17 cellular contexts compared by ENCODE assay signal in the genomic region with DNA sequence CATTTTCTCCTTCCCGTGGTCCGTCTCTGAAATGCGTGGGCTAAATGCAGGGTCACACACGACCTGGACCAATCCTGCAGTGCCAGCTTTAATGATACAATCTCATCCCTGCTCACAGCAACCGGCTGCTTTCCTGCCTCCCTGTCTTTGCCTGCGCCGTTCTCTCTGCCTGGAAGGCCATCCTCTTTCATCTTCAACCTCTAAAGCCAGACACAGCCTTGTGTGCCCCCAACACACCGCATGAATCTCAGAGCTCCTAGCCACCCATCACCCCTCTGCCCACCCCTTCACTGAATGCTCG. TPM values are rescaled to one million over a fixed set of nuclear protein-coding genes. Genes with fewer than 3 reads are reported as not detected.
DNase-seq lines count a peak whose midpoint lies in the region; ATAC-seq and TF ChIP-seq lines count a peak whose summit lies in the region.
"Had no signal": no experiment of that assay in that cellular context is flagged by ENCODE, and none has a peak within 500 bp of the region (broad histone marks: within the 10 kb centered on the region; RNA-seq: fewer than 3 reads in every experiment).

No MANE protein-coding gene starts in this region.

- H3K36me3 ChIP-seq in left ventricle myocardium inferior (peaks cover 50% of the 10 kb centered on the region), right atrium auricular region (peaks cover 41% of the 10 kb centered on the region), gastroesophageal sphincter (peaks cover 0 to 60% of the 10 kb centered on the region in 2 donors), sigmoid colon (peaks cover 0 to 7% (median 2%) of the 10 kb centered on the region in 4 donors)

- intact Hi-C loops in left ventricle myocardium inferior (cut with micrococcal nuclease) = loop anchor here (10.0 kb wide), 1 partner anchor 53 kb away; no protein-coding TSS in a partner anchor
- intact Hi-C loops in sigmoid colon (cut with DNase I) = no loop called here

- TF ChIP-seq POLR2A in gastroesophageal sphincter (IDR thresholded peaks at IDR 0.05) (no peak), sigmoid colon (IDR thresholded peaks at IDR 0.05) (no peak)

- H3K27ac ChIP-seq in left ventricle myocardium inferior (replicated peaks) (peak overlapping the region; percentile 93), right atrium auricular region (peak overlapping the region in 1 of 2 donors; percentile 81), gastroesophageal sphincter (peak overlapping the region in 3 of 4 donors; percentile 15 to 82 (median 22)), sigmoid colon (peak overlapping the region in 3 of 4 donors; percentile 9 to 37 (median 28))

- no peaks in the 10 kb centered on the region for H3K9me3 ChIP-seq in left ventricle myocardium inferior (replicated peaks)
- no peaks in the 10 kb centered on the region for H3K9me3 ChIP-seq in right atrium auricular region
- H3K9me3 ChIP-seq in gastroesophageal sphincter = no peaks in the 10 kb centered on the region
- H3K9me3 ChIP-seq in sigmoid colon = no peaks in the 10 kb centered on the region

- no peak overlapping the region for H3K4me3 ChIP-seq in left ventricle myocardium inferior
- no peak overlapping the region for H3K4me3 ChIP-seq in right atrium auricular region
- H3K4me3 ChIP-seq in gastroesophageal sphincter = no peak overlapping the region
- no peak overlapping the region for H3K4me3 ChIP-seq in sigmoid colon

- no peak for ATAC-seq in gastroesophageal sphincter
- ATAC-seq in GM21360 (IDR thresholded peaks at IDR 0.05; ENCODE audit: unreplicated experiment) = no peak

- no peaks in the 10 kb centered on the region for H3K27me3 ChIP-seq in left ventricle myocardium inferior (ENCODE audit: low read depth)
- no peaks in the 10 kb centered on the region for H3K27me3 ChIP-seq in right atrium auricular region
- no peaks in the 10 kb centered on the region for H3K27me3 ChIP-seq in gastroesophageal sphincter
- H3K27me3 ChIP-seq in sigmoid colon = no peaks in the 10 kb centered on the region

- 61 to 70% methylated on average over 4 to 6 of the region's 9 CpGs for WGBS in gastroesophageal sphincter (ENCODE audit: low coverage in 1 of 2), 2 donors
- WGBS in sigmoid colon, 2 donors = 88 to 90% methylated on average over 9 of the region's 9 CpGs

- TF ChIP-seq EP300 in gastroesophageal sphincter (IDR thresholded peaks at IDR 0.05) = no peak
- TF ChIP-seq EP300 in sigmoid colon (IDR thresholded peaks at IDR 0.05) = no peak

- DNase-seq in left ventricle myocardium inferior = no peak
- no peak for DNase-seq in right atrium auricular region (ENCODE audit: low spot score)
- DNase-seq in sigmoid colon = no peak
- DNase-seq in glomerular visceral epithelial cell (ENCODE audit: extremely low spot score) = no peak
- no peak for DNase-seq in NAMALWA (ENCODE audit: low spot score)
- DNase-seq in NCI-H345 treated with DMSO at 0.1 percent for 48 hours (lab: John Stamatoyannopoulos, UW; ENCODE audit: unreplicated experiment) = no peak
- DNase-seq: activated naive CD8-positive, alpha-beta T cell treated with anti-CD3 and anti-CD28 coated beads, Interleukin-2, amount 10 ng/mL, durations not matched to agents 7 days and 5 days; activated T-cell treated with anti-CD3 and anti-CD28 coated beads, Interleukin-2, amount 50 U/mL, for 1 hour; CD4-positive, alpha-beta T cell; glutamatergic neuron; NCI-H1694; NCI-H446 treated with DMSO at 0.1 percent for 48 hours had no signal

- H3K4me1 ChIP-seq in left ventricle myocardium inferior = peaks cover 99% of the 10 kb centered on the region
- H3K4me1 ChIP-seq in right atrium auricular region = peaks cover 0 to 99% of the 10 kb centered on the region in 2 donors
- peaks cover 0 to 87% (median 36%) of the 10 kb centered on the region in 3 donors for H3K4me1 ChIP-seq in gastroesophageal sphincter
- H3K4me1 ChIP-seq in sigmoid colon = peaks cover 0 to 66% (median 50%) of the 10 kb centered on the region in 4 donors

- TF ChIP-seq CTCF in left ventricle myocardium inferior (IDR thresholded peaks at IDR 0.05; ENCODE audit: borderline replicate concordance) (no peak), right atrium auricular region (IDR thresholded peaks at IDR 0.05) (no peak), gastroesophageal sphincter (IDR thresholded peaks at IDR 0.05) (no peak), sigmoid colon (IDR thresholded peaks at IDR 0.05) (no peak)

RNA-seq across cellular contexts. Expression of gene H1-8, which starts 14.7 kb away (rescaled TPM):
- total RNA-seq in left ventricle myocardium inferior = not detected
- total RNA-seq in right atrium auricular region = not detected
- not detected for total RNA-seq in gastroesophageal sphincter
- not detected for total RNA-seq in sigmoid colon
- polyA plus RNA-seq in sigmoid colon = not detected
- total RNA-seq: activated naive CD8-positive, alpha-beta T cell treated with anti-CD3 and anti-CD28 coated beads, Interleukin-2, amount 10 ng/mL, durations not matched to agents 7 days and 5 days; CD4-positive, alpha-beta T cell; HT-29; Right ventricle myocardium inferior had no signal
- polyA plus RNA-seq: keratinocyte had no signal

RNA-seq across cellular contexts. Expression of gene RHO, which starts 29.2 kb away (rescaled TPM):
- total RNA-seq in left ventricle myocardium inferior = not detected
- not detected for total RNA-seq in right atrium auricular region
- not detected for total RNA-seq in gastroesophageal sphincter
- not detected for total RNA-seq in sigmoid colon
- polyA plus RNA-seq in sigmoid colon = not detected
- total RNA-seq: activated naive CD8-positive, alpha-beta T cell treated with anti-CD3 and anti-CD28 coated beads, Interleukin-2, amount 10 ng/mL, durations not matched to agents 7 days and 5 days; CD4-positive, alpha-beta T cell; HT-29; Right ventricle myocardium inferior had no signal
- polyA plus RNA-seq: keratinocyte had no signal

RNA-seq across cellular contexts. Expression of gene PLXND1, which starts 48.8 kb away (rescaled TPM):
- total RNA-seq in left ventricle myocardium inferior = 45.5 TPM
- total RNA-seq in right atrium auricular region = 10 to 100 TPM; 44.5 to 93.1 TPM
- 10 to 100 TPM; 45.0 to 77.9 (median 61.5) TPM for total RNA-seq in gastroesophageal sphincter
- 10 to 100 TPM; 36.9 to 77.0 (median 61.8) TPM for total RNA-seq in sigmoid colon
- 10 to 100 TPM in 2 of 3 donors, 1 to 10 TPM in 1; 9.6 to 42.0 (median 15.7) TPM for polyA plus RNA-seq in sigmoid colon
